Comparison of ENCODE assay signal across 35 cellular contexts in genomic region chr17:33196883-33197282, GRCh38.
"Had no signal": no experiment of that assay in that cellular context is flagged by ENCODE, and none has a peak within 500 bp of the region (broad histone marks: within the 10 kb centered on the region; RNA-seq: fewer than 3 reads in every experiment).

No MANE protein-coding gene starts in this region.

- H3K36me3 ChIP-seq: MG63 had no signal

- H3K9me3 ChIP-seq: MG63 had no signal

- DNase-seq: Kasumi-1, MG63, MM.1S, MV-4-11, NCI-H1048, NCI-H1092, NCI-H1092 treated with DMSO at 0.1 percent for 48 hours, NCI-H1105, NCI-H1105 treated with DMSO at 0.1 percent for 48 hours, NCI-H1417, NCI-H1417 treated with DMSO at 0.1 percent for 48 hours, NCI-H1436, NCI-H1436 treated with DMSO at 0.1 percent for 48 hours, NCI-H146, NCI-H1694, NCI-H1694 treated with DMSO at 0.1 percent for 48 hours, NCI-H187, NCI-H187 treated with DMSO at 0.1 percent for 48 hours, NCI-H1930, NCI-H2029, NCI-H2029 treated with DMSO at 0.1 percent for 48 hours, NCI-H2081, NCI-H2081 treated with DMSO at 0.1 percent for 48 hours, NCI-H2107, NCI-H2171, NCI-H2171 treated with DMSO at 0.1 percent for 48 hours, NCI-H2227 treated with DMSO at 0.1 percent for 48 hours, NCI-H226, NCI-H345, NCI-H446, NCI-H446 treated with DMSO at 0.1 percent for 48 hours, NCI-H510A, NCI-H510A treated with DMSO at 0.1 percent for 48 hours, NCI-H524, NCI-H524 treated with DMSO at 0.1 percent for 48 hours had no signal

- H3K4me3 ChIP-seq: MG63 had no signal

- H3K27me3 ChIP-seq: MG63 had no signal
